8 cellular contexts compared by ENCODE assay signal in the genomic region with DNA sequence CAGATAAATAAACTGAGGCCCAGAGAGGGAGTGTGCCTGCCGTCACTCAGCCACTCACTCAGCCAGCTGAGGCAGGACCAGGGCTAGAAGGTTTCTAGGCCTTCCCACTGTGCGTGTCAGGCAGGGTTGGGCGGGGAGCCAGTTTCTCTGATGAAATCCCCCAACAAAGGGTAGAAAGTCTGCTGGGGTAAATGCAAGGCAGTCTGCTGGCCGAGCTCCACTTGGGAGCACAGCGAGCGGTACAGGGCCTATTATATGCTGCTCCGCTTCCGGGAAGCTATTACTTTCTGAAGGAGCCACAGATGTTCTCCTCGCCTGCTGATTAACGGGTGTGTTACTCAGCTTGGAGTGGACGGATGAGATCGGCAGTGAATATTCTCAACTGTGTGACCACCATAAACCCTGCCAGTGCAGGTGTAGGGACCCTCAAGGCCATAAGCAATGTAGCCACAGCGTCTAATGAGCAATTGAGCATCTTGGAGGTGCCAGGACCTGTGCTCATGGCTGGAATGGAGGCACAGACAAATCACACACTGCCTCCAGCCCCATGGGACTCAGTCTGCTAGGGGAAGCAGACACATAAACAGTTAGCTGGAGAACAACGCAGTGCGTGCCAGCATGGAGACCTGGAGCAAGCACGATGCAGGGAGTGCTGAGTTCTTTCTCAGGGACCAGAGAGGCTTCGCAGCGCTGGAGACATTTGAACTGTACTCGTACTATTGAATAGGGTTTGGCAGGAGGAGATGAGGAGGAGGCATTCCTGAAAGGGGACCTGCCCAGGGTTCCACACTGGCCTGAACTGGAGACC. TPM values are rescaled to one million over a fixed set of nuclear protein-coding genes. Genes with fewer than 3 reads are reported as not detected.
A peak's percentile ranks its signal among the peaks of the same experiment; 100 is the strongest.
DNase-seq lines count a peak whose midpoint lies in the region; ATAC-seq and TF ChIP-seq lines count a peak whose summit lies in the region.

No MANE protein-coding gene starts in this region.

- TF ChIP-seq POLR2A in upper lobe of left lung (IDR thresholded peaks at IDR 0.05) = peak in 1 of 4 donors; percentile 6

- no peak overlapping the region for H3K4me3 ChIP-seq in left lung
- no peak overlapping the region for H3K4me3 ChIP-seq in upper lobe of left lung

- TF ChIP-seq EP300 in upper lobe of left lung (IDR thresholded peaks at IDR 0.05) = no peak

- H3K9me3 ChIP-seq in left lung (no peaks in the 10 kb centered on the region), upper lobe of left lung (no peaks in the 10 kb centered on the region)

- peaks cover 4 to 17% of the 10 kb centered on the region in 2 donors for H3K4me1 ChIP-seq in left lung
- peaks cover 15 to 27% (median 21%) of the 10 kb centered on the region in 4 donors for H3K4me1 ChIP-seq in upper lobe of left lung

- 69 to 77% methylated on average over 19 of the region's 19 CpGs for WGBS in upper lobe of left lung, 2 donors

- H3K27ac ChIP-seq in left lung = peak overlapping the region; percentile 15 to 16
- H3K27ac ChIP-seq in upper lobe of left lung = peak overlapping the region; percentile 20 to 83 (median 50)

- ATAC-seq in left lung = peak; percentile 66
- ATAC-seq in upper lobe of left lung (ENCODE audit: low FRiP score in 2 of 2) = peak; percentile 75 to 90
- ATAC-seq in GM18909 (IDR thresholded peaks at IDR 0.05; ENCODE audit: poor library complexity, unreplicated experiment) = no peak
- ATAC-seq in HG03565 (IDR thresholded peaks at IDR 0.05; ENCODE audit: unreplicated experiment) = no peak

- no peaks in the 10 kb centered on the region for H3K27me3 ChIP-seq in left lung
- H3K27me3 ChIP-seq in upper lobe of left lung = no peaks in the 10 kb centered on the region

- intact Hi-C loops in left lung (cut with DNase I) = no loop called here

- no peak for TF ChIP-seq CTCF in left lung (IDR thresholded peaks at IDR 0.05)
- no peak for TF ChIP-seq CTCF in upper lobe of left lung (IDR thresholded peaks at IDR 0.05)

- peak; percentile 59 for DNase-seq in NCI-H1436 treated with DMSO at 0.1 percent for 48 hours (lab: John Stamatoyannopoulos, UW)
- DNase-seq in astrocyte of the hippocampus (ENCODE audit: low read depth, low spot score) = peak; percentile 98
- no peak for DNase-seq in left lung
- peak in 1 of 2 donors; percentile 61 for DNase-seq in upper lobe of left lung
- DNase-seq in stimulated activated naive CD4-positive, alpha-beta T cell (lab: John Stamatoyannopoulos, UW) = no peak
- DNase-seq in OCI-M1 (lab: John Stamatoyannopoulos, UW) = no peak

- H3K36me3 ChIP-seq in left lung (no peaks in the 10 kb centered on the region), upper lobe of left lung (no peaks in the 10 kb centered on the region)

RNA-seq across cellular contexts. Expression of gene CORO2B, which starts 42.1 kb away (rescaled TPM):
- total RNA-seq in left lung = 1 to 10 TPM; 3.0 to 3.5 TPM
- total RNA-seq in upper lobe of left lung = 1 to 10 TPM in 5 of 6 donors, under 1 TPM in 1; 0.79 to 9.0 (median 2.0) TPM

Comparison
In these comparisons a context has a peak if more than half of its experiments do, and no peak if none do; other contexts are left out.
1. DNase-seq: peak in NCI-H1436 treated with DMSO at 0.1 percent for 48 hours (single experiment) and astrocyte of the hippocampus (single experiment); none in left lung (0 of 2), stimulated activated naive CD4-positive, alpha-beta T cell (0 of 6) and OCI-M1 (single experiment).
2. ATAC-seq: peak in left lung (single experiment) and upper lobe of left lung (2 of 2); none in GM18909 (single experiment) and HG03565 (single experiment).